8 cellular contexts compared by ENCODE assay signal in genomic region chr19:18173572-18174294, GRCh38. TPM values are rescaled to one million over a fixed set of nuclear protein-coding genes. Genes with fewer than 3 reads are reported as not detected.
DNase-seq lines count a peak whose midpoint lies in the region; ATAC-seq, FAIRE-seq and TF ChIP-seq lines count a peak whose summit lies in the region.

TSS of gene IFI30 (plus strand) at chr19:18173813. CDS start at chr19:18173842, 29 bp downstream.

- TSS peak; percentile 37 for BruUV-seq in Calu3 (replicated peaks; lab: Mats Ljungman, UMichigan)

- H3K4me3 Mint-ChIP-seq in Calu3 (ENCODE audit: low read depth, unreplicated experiment): peak within 1 kb of the TSS; percentile 72
- peak within 1 kb of the TSS; percentile 81 for H3K4me3 Mint-ChIP-seq in activated naive CD8-positive, alpha-beta T cell treated with anti-CD3 and anti-CD28 coated beads, Interleukin-2, amount 50 U/mL, for 24 hours

- CTCF ChIA-PET in Calu3 (lab: Charles Lee): no interaction called here

- H3K4me1 ChIP-seq in right atrium auricular region: peaks cover 0 to 30% of the 10 kb centered on the region in 2 donors

- intact Hi-C loops in Calu3 (cut with micrococcal nuclease; ENCODE audit: unreplicated experiment): no loop called here

- peaks cover 2% of the 10 kb centered on the region for H3K36me3 ChIP-seq in right atrium auricular region

- ATAC-seq in GM19438 (IDR thresholded peaks at IDR 0.05; ENCODE audit: low read depth, unreplicated experiment): peak; percentile 47
- peak; percentile 70 for ATAC-seq in activated naive CD8-positive, alpha-beta T cell treated with anti-CD3 and anti-CD28 coated beads, Interleukin-2, amount 50 U/mL, for 24 hours

- H3K36me3 Mint-ChIP-seq in Calu3 (ENCODE audit: insufficient read depth, unreplicated experiment): peaks cover 33% of the 10 kb centered on the region
- peaks cover 9% of the 10 kb centered on the region for H3K36me3 Mint-ChIP-seq in activated naive CD8-positive, alpha-beta T cell treated with anti-CD3 and anti-CD28 coated beads, Interleukin-2, amount 50 U/mL, for 24 hours (ENCODE audit: low read depth)

- no peaks in the 10 kb centered on the region for H3K9me3 ChIP-seq in right atrium auricular region

- no peak for TF ChIP-seq CTCF in Calu3 (IDR thresholded peaks at IDR 0.05; ENCODE audit: unreplicated experiment)
- TF ChIP-seq CTCF in right atrium auricular region (IDR thresholded peaks at IDR 0.05): no peak
- TF ChIP-seq CTCF in retinal pigment epithelial cell (conservative IDR thresholded peaks at IDR 0.05; ENCODE audit: low read depth, low read length): no peak

- DNase-seq in Calu3 (peak; percentile 71), HTR-8/SVneo (ENCODE audit: insufficient read length, low spot score) (peak; percentile 80), SHP77 treated with DMSO at 0.1 percent for 48 hours (lab: John Stamatoyannopoulos, UW) (peak; percentile 70), right atrium auricular region (ENCODE audit: low spot score) (no peak), retinal pigment epithelial cell (ENCODE audit: low read depth) (no peak), NCI-H526 treated with DMSO at 0.1 percent for 48 hours (lab: John Stamatoyannopoulos, UW) (no peak)
- DNase-seq in activated naive CD8-positive, alpha-beta T cell treated with anti-CD3 and anti-CD28 coated beads, Interleukin-2, amount 50 U/mL, for 24 hours: peak; percentile 75

- peak; percentile 83 for FAIRE-seq in HTR-8/SVneo (lab: Jason Lieb, UNC)

- H3K9me3 Mint-ChIP-seq in Calu3 (ENCODE audit: low read depth, unreplicated experiment): no peaks in the 10 kb centered on the region
- H3K9me3 Mint-ChIP-seq in activated naive CD8-positive, alpha-beta T cell treated with anti-CD3 and anti-CD28 coated beads, Interleukin-2, amount 50 U/mL, for 24 hours: no peaks in the 10 kb centered on the region

- no peaks in the 10 kb centered on the region for H3K27me3 Mint-ChIP-seq in Calu3 (ENCODE audit: unreplicated experiment)
- no peaks in the 10 kb centered on the region for H3K27me3 Mint-ChIP-seq in activated naive CD8-positive, alpha-beta T cell treated with anti-CD3 and anti-CD28 coated beads, Interleukin-2, amount 50 U/mL, for 24 hours

- no peaks in the 10 kb centered on the region for H3K27me3 ChIP-seq in right atrium auricular region

- H3K4me3 ChIP-seq in right atrium auricular region: peak within 1 kb of the TSS; percentile 45 to 71
- peak within 1 kb of the TSS; percentile 61 for H3K4me3 ChIP-seq in retinal pigment epithelial cell (ENCODE audit: low read length)

- H3K27ac Mint-ChIP-seq in Calu3 (ENCODE audit: unreplicated experiment): peak within 1 kb of the TSS; percentile 42
- H3K27ac Mint-ChIP-seq in activated naive CD8-positive, alpha-beta T cell treated with anti-CD3 and anti-CD28 coated beads, Interleukin-2, amount 50 U/mL, for 24 hours: peak within 1 kb of the TSS; percentile 70

- H3K4me1 Mint-ChIP-seq in Calu3 (ENCODE audit: low read depth, unreplicated experiment): no peaks in the 10 kb centered on the region
- H3K4me1 Mint-ChIP-seq in activated naive CD8-positive, alpha-beta T cell treated with anti-CD3 and anti-CD28 coated beads, Interleukin-2, amount 50 U/mL, for 24 hours: peaks cover 33% of the 10 kb centered on the region

- peak within 1 kb of the TSS; percentile 43 to 58 for H3K27ac ChIP-seq in right atrium auricular region

RNA-seq across cellular contexts. Expression of gene IFI30, which starts in this region (rescaled TPM):
- total RNA-seq in Calu3 (2022) (22.4 and 41.8 TPM in 2 replicates), right atrium auricular region (10 to 100 TPM in 1 of 2 donors, 1 to 10 TPM in 1; 8.1 to 43.2 TPM)

Comparison
In these comparisons a context has a peak if more than half of its experiments do, and no peak if none do; other contexts are left out.
1. DNase-seq: peak in Calu3 (single experiment), HTR-8/SVneo (single experiment), SHP77 treated with DMSO at 0.1 percent for 48 hours (single experiment) and activated naive CD8-positive, alpha-beta T cell treated with anti-CD3 and anti-CD28 coated beads, Interleukin-2, amount 50 U/mL, for 24 hours (single experiment); none in right atrium auricular region (single experiment), retinal pigment epithelial cell (single experiment) and NCI-H526 treated with DMSO at 0.1 percent for 48 hours (single experiment).